In genomic region chr20:42173440-42173839, GRCh38 we compare ENCODE assay signal across 17 cellular contexts.
"Had no signal": no experiment of that assay in that cellular context is flagged by ENCODE, and none has a peak within 500 bp of the region (broad histone marks: within the 10 kb centered on the region; RNA-seq: fewer than 3 reads in every experiment).

No MANE protein-coding gene starts in this region.

- ATAC-seq: heart left ventricle, right cardiac atrium had no signal

- DNase-seq: dorsolateral prefrontal cortex; effector CD8-positive, alpha-beta T cell; heart left ventricle; hippocampal formation; kidney glomerular epithelial cell; mesendoderm; naive B cell; occipital lobe; pancreas; right cardiac atrium; small intestine; stimulated activated CD4-positive, alpha-beta T cell treated with anti-CD3 and anti-CD28 coated beads, Interleukin-12 subunit alpha, Interleukin-12 subunit beta, amount 100 ng/mL, for 4 hours; stimulated activated naive CD4-positive, alpha-beta T cell; thyroid gland; uterus had no signal

- H3K4me1 ChIP-seq: heart left ventricle, pancreas, suprapubic skin, thyroid gland, uterus had no signal

- H3K36me3 ChIP-seq: heart left ventricle, pancreas, suprapubic skin, thyroid gland, uterus had no signal

- H3K27me3 ChIP-seq: dorsolateral prefrontal cortex, pancreas, thyroid gland, uterus had no signal

- H3K4me3 ChIP-seq: dorsolateral prefrontal cortex, heart left ventricle, pancreas, suprapubic skin, thyroid gland, uterus had no signal

- H3K9me3 ChIP-seq: heart left ventricle, pancreas, suprapubic skin, thyroid gland, uterus had no signal

- FAIRE-seq: frontal cortex, pancreas, small intestine had no signal
